In genomic region chr4:54296548-54297203, GRCh38 we compare ENCODE assay signal across 2 cellular contexts.
TF ChIP-seq lines count a peak whose summit lies in the region.

No MANE protein-coding gene starts in this region.

TF ChIP-seq in HepG2, 621 proteins besides CTCF, POLR2A, EP300 and RAD21 (continued from another document):
- TF ChIP-seq ZNF318 (CRISPR knock-in tag; IDR thresholded peaks at IDR 0.05): no peak
- TF ChIP-seq ELF3 (CRISPR knock-in tag; IDR thresholded peaks at IDR 0.05): 0 out of 2 replicates have a peak, but pooled peaks have one; percentile 25

TF ChIP-seq in WTC11, 78 proteins besides CTCF, POLR2A, EP300 and RAD21 (continued from another document):
- TF ChIP-seq ZMAT4 (CRISPR knock-in tag; IDR thresholded peaks at IDR 0.05): no peak
- no peak for TF ChIP-seq ZSCAN18 (CRISPR knock-in tag; IDR thresholded peaks at IDR 0.05)
- TF ChIP-seq GRHL2 (CRISPR knock-in tag; IDR thresholded peaks at IDR 0.05; ENCODE audit: insufficient replicate concordance, severe bottlenecking): no peak
- TF ChIP-seq ZNF263 (CRISPR knock-in tag; IDR thresholded peaks at IDR 0.05; ENCODE audit: low read depth): no peak
- TF ChIP-seq SOX15 (CRISPR knock-in tag; IDR thresholded peaks at IDR 0.05): no peak
- TF ChIP-seq ZNF425 (CRISPR knock-in tag; conservative IDR thresholded peaks at IDR 0.05): no peak
- TF ChIP-seq CREM (CRISPR knock-in tag; IDR thresholded peaks at IDR 0.05): no peak
- TF ChIP-seq JUN (CRISPR knock-in tag; IDR thresholded peaks at IDR 0.05): no peak
- TF ChIP-seq FOXP1 (CRISPR knock-in tag; IDR thresholded peaks at IDR 0.05; ENCODE audit: borderline replicate concordance): no peak
- TF ChIP-seq ATF6 (CRISPR knock-in tag; IDR thresholded peaks at IDR 0.05): no peak
- TF ChIP-seq SMAD4 (CRISPR knock-in tag; IDR thresholded peaks at IDR 0.05): no peak
TF ChIP-seq in WTC11: peak in this region for 0.
